20 cellular contexts compared by ENCODE assay signal in the genomic region with DNA sequence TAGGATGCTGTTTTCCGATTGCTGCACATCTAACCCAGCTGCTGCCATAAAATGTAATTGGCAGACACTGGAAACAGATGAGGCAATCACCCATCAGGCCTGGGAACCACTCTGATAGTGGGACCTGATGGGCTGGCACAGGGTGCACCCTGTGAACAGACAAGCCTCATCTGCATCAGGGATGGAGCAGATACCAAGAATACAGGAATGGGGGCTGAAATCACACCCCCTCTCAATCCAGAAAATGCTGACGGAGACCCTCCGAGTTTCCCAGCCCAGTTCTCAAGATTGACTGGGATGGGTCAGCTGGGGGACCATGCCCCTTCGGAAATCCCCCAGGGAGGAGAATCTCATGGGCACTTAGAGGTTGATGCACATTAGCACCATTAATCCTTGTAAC.
"Had no signal": no experiment of that assay in that cellular context is flagged by ENCODE, and none has a peak within 500 bp of the region (broad histone marks: within the 10 kb centered on the region; RNA-seq: fewer than 3 reads in every experiment).

No MANE protein-coding gene starts in this region.

- DNase-seq: immature natural killer cell; kidney; left colon; left lung; lower lobe of right lung; mammary epithelial cell; mesenchymal stem cell; naive thymus-derived CD8-positive, alpha-beta T cell; pancreas; right cardiac atrium; stimulated activated CD4-positive, alpha-beta T cell treated with anti-CD3 and anti-CD28 coated beads, Interleukin-12 subunit alpha, Interleukin-12 subunit beta, amount 100 ng/mL, for 4 hours; stimulated activated CD4-positive, alpha-beta T cell treated with anti-CD3 and anti-CD28 coated beads, Interleukin-15, amount 100 ng/mL, for 24 hours; stimulated activated CD4-positive, alpha-beta T cell treated with anti-CD3 and anti-CD28 coated beads, Interleukin-4, amount 100 ng/mL, for 1 hour; stimulated activated naive B cell treated with anti-CD40 and anti-IgM and Interleukin-4, amounts not matched to agents 10 μg/mL and 1 μg/mL and 100 μg/mL, for 72 hours; stimulated activated naive CD8-positive, alpha-beta T cell treated with anti-CD3 and anti-CD28 coated beads, Interleukin-15, Interleukin-2, amounts not matched to agents 100 U/mL and 50 U/mL, for 24 hours; stomach; testis; thyroid gland; transverse colon; upper lobe of left lung had no signal
